In the genomic region with DNA sequence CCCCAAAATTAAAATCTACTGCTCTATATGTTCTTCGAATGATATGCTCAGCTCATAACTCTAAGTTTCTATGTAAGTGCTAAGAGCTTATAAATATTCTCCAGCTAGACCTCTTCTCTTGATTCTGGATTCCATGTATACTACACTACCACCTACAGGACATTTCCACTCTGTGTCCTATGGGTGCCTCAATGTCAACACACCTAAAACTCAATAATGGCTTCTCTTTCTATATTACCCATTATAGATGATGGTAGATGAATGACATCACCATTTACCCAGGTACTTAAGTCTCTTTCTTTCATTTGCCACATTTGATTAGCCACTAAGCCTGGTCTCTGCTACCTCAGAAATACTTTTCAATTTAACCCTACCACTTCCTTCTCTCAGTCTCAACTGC, we compare ENCODE assay signal across 9 cellular contexts. TPM values are rescaled to one million over a fixed set of nuclear protein-coding genes. Genes with fewer than 3 reads are reported as not detected.
DNase-seq lines count a peak whose midpoint lies in the region; ATAC-seq and TF ChIP-seq lines count a peak whose summit lies in the region.
"Had no signal": no experiment of that assay in that cellular context is flagged by ENCODE, and none has a peak within 500 bp of the region (broad histone marks: within the 10 kb centered on the region; RNA-seq: fewer than 3 reads in every experiment).

No MANE protein-coding gene starts in this region.

- intact Hi-C loops in Calu3 (cut with micrococcal nuclease; ENCODE audit: unreplicated experiment), result loop anchor here (1.0 to 5.0 kb wide), 2 partner anchors 87 to 230 kb away; no protein-coding TSS in a partner anchor

- ATAC-seq in HG03280 (IDR thresholded peaks at IDR 0.05; ENCODE audit: unreplicated experiment) (peak; percentile 50), GM18873 (IDR thresholded peaks at IDR 0.05; ENCODE audit: low FRiP score, unreplicated experiment) (no peak), GM21390 (IDR thresholded peaks at IDR 0.05; ENCODE audit: unreplicated experiment) (no peak), HG03039 (IDR thresholded peaks at IDR 0.05; ENCODE audit: unreplicated experiment) (no peak), GM18511 (IDR thresholded peaks at IDR 0.05; ENCODE audit: unreplicated experiment) (no peak)

- no peaks in the 10 kb centered on the region for H3K9me2 ChIP-seq in hepatocyte (replicated peaks; ENCODE audit: insufficient read depth)

- BruUV-seq in Calu3 (replicated peaks; lab: Mats Ljungman, UMichigan), result no TSS peak

- peak overlapping the region; percentile 12 for H3K27ac Mint-ChIP-seq in Calu3 (ENCODE audit: unreplicated experiment)
- H3K27ac Mint-ChIP-seq: activated B cell treated with CpG ODN at 0.5 μM for 24 hours had no signal

- H3K27me3 Mint-ChIP-seq in Calu3 (ENCODE audit: unreplicated experiment), result no peaks in the 10 kb centered on the region
- H3K27me3 Mint-ChIP-seq: activated B cell treated with CpG ODN at 0.5 μM for 24 hours had no signal

- DNase-seq in Calu3 (peak; percentile 18), SK-MEL-5 (ENCODE audit: low read depth, low spot score) (peak; percentile 60), hepatocyte (ENCODE audit: low spot score) (peak; percentile 11)
- DNase-seq: activated B cell treated with CpG ODN at 0.5 μM for 24 hours had no signal

- no peaks in the 10 kb centered on the region for H4K20me1 ChIP-seq in hepatocyte (ENCODE audit: insufficient read depth, poor library complexity, severe bottlenecking)

- no peak overlapping the region for H3K4me3 ChIP-seq in hepatocyte

- peaks cover 31% of the 10 kb centered on the region for H3K4me1 Mint-ChIP-seq in Calu3 (ENCODE audit: low read depth, unreplicated experiment)
- H3K4me1 Mint-ChIP-seq: activated B cell treated with CpG ODN at 0.5 μM for 24 hours had no signal

- CTCF ChIA-PET in Calu3 (lab: Charles Lee), result interaction anchor here (0.5 to 2.1 kb wide), 9 partner anchors 9 to 525 kb away, joined by 3 to 77 read pairs (median 4); a partner anchor contains a TSS

- TF ChIP-seq CTCF in Calu3 (IDR thresholded peaks at IDR 0.05; ENCODE audit: unreplicated experiment) (peak; percentile 37), hepatocyte (IDR thresholded peaks at IDR 0.05; ENCODE audit: poor library complexity) (peak; percentile 32)

- no peak overlapping the region for H3K4me2 ChIP-seq in hepatocyte

- no peak overlapping the region for H3K27ac ChIP-seq in hepatocyte

- no peaks in the 10 kb centered on the region for H3K79me2 ChIP-seq in hepatocyte

- H2AFZ ChIP-seq in hepatocyte, result no peak overlapping the region

- H3K36me3 ChIP-seq in hepatocyte (replicated peaks; ENCODE audit: insufficient read depth, low read depth), result no peaks in the 10 kb centered on the region

- peaks cover 2% of the 10 kb centered on the region for H3K9me3 Mint-ChIP-seq in Calu3 (ENCODE audit: low read depth, unreplicated experiment)

- H3K36me3 Mint-ChIP-seq in Calu3 (ENCODE audit: insufficient read depth, unreplicated experiment), result no peaks in the 10 kb centered on the region

- H3K27me3 ChIP-seq in hepatocyte, result no peaks in the 10 kb centered on the region

- no peak overlapping the region for H3K4me3 Mint-ChIP-seq in Calu3 (ENCODE audit: low read depth, unreplicated experiment)
- H3K4me3 Mint-ChIP-seq: activated B cell treated with CpG ODN at 0.5 μM for 24 hours had no signal

- no peaks in the 10 kb centered on the region for H3K9me3 ChIP-seq in hepatocyte (ENCODE audit: low read depth)

- H3K4me1 ChIP-seq in hepatocyte (ENCODE audit: insufficient read depth), result peaks cover 6% of the 10 kb centered on the region

- 86% methylated on average over 1 of the region's 1 CpG for WGBS in hepatocyte (ENCODE audit: low lambda C conversion rate, missing lambda C conversion rate)

- in situ Hi-C loops in SK-MEL-5 (cut with HindIII; ENCODE audit: low pct_unique_long_range_greater_than_20kb, low sequenced_read_pairs), result no loop called here

RNA-seq across cellular contexts. Expression of a gene that starts 41.3 kb away (rescaled TPM):
- 3.3 and 3.5 TPM in 2 replicates for total RNA-seq in Calu3 (2022)
- total RNA-seq in SK-MEL-5 (2014; rRNA removed; shearing (Covaris generic)), result 1.3 and 2.2 TPM in 2 replicates
- polyA plus RNA-seq in SK-MEL-5 (2015; cell fraction: cytosol; rRNA removed), result 2.7 and 3.5 TPM in 2 replicates
- 26.1 and 29.5 TPM in 2 replicates for polyA plus RNA-seq in SK-MEL-5 (2015; cell fraction: nucleus; rRNA removed)
- 0.57 and 1.2 TPM in 2 replicates for total RNA-seq in hepatocyte
- 1.1 and 1.9 TPM in 2 replicates for polyA plus RNA-seq in hepatocyte
